1 cellular context compared by ENCODE assay signal in the genomic region with DNA sequence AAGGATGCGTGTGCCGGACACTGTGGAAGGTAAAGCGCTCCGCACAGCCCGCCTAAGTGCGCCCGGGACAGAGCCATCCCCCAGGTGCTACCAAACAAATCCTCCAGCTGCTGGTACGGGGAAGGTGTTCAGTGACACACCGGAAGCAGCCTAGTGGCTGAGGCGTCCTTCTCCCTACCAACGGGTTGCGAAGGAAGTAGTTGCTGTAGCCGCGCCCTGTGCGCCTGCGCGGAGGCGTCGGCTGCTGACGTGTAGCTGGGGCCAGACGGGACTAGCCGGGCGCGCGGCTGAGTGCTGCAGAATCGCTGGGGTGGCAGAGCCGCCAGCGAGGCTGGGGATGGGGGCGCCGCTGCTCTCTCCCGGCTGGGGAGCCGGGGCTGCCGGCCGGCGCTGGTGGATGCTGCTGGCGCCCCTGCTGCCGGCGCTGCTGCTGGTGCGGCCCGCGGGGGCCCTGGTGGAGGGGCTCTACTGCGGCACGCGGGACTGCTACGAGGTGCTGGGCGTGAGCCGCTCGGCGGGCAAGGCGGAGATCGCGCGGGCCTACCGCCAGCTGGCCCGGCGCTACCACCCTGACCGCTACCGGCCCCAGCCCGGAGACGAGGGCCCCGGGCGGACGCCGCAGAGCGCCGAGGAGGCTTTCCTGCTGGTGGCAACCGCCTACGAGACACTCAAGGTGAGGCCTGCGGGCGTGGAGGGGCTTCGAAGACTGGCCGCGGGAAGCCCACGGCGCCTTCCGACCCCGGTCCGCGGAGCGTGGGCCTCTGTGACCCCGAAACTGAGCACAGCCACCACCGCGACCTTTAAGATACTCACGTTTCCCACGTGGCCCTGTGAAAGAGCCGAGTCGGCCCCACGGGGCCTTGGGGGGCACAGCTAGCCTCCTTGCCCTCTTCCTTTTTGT.
TF ChIP-seq lines count a peak whose summit lies in the region.

DNAJC25 (plus strand) TSS at position 264 of the 901 bp plus-strand sequence; CDS start at position 338, 74 bp downstream.

TF ChIP-seq in HepG2, 621 proteins besides CTCF, POLR2A, EP300 and RAD21 (continued from another document and continues in another):
- no peak; the same call in 1 of the 2 replicates for TF ChIP-seq ZBTB4 (CRISPR knock-in tag; IDR thresholded peaks at IDR 0.05; ENCODE audit: borderline replicate concordance)
- TF ChIP-seq HHEX (CRISPR knock-in tag; IDR thresholded peaks at IDR 0.05) = peak; percentile 57
- TF ChIP-seq NKX3-1 (CRISPR knock-in tag; IDR thresholded peaks at IDR 0.05) = peak; percentile 86
- peak; percentile 93 for TF ChIP-seq DR1 (CRISPR knock-in tag; IDR thresholded peaks at IDR 0.05)
- TF ChIP-seq ZNF264 (CRISPR knock-in tag; IDR thresholded peaks at IDR 0.05) = peak; percentile 80
- TF ChIP-seq, protein P1, sequence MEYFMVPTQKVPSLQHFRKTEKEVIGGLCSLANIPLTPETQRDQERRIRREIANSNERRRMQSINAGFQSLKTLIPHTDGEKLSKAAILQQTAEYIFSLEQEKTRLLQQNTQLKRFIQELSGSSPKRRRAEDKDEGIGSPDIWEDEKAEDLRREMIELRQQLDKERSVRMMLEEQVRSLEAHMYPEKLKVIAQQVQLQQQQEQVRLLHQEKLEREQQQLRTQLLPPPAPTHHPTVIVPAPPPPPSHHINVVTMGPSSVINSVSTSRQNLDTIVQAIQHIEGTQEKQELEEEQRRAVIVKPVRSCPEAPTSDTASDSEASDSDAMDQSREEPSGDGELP (IDR thresholded peaks at IDR 0.05; ENCODE audit: borderline replicate concordance, low read depth) = peak; percentile 93
- TF ChIP-seq MYC (CRISPR knock-in tag; IDR thresholded peaks at IDR 0.05; ENCODE audit: borderline replicate concordance) = peak; percentile 76
- TF ChIP-seq GATA4 (IDR thresholded peaks at IDR 0.05; ENCODE audit: borderline replicate concordance, low read depth) = peak; percentile 92
- peak; percentile 91 for TF ChIP-seq ZNF350 (CRISPR knock-in tag; IDR thresholded peaks at IDR 0.05; ENCODE audit: borderline replicate concordance, low read depth)
- no peak for TF ChIP-seq ZNF326 (CRISPR knock-in tag; IDR thresholded peaks at IDR 0.05; ENCODE audit: borderline replicate concordance)
- TF ChIP-seq ZFAT (CRISPR knock-in tag; conservative IDR thresholded peaks at IDR 0.05) = 0 out of 2 replicates have a peak, but pooled peaks have one; percentile 22
- peak; percentile 73 for TF ChIP-seq THRA (CRISPR knock-in tag; IDR thresholded peaks at IDR 0.05; ENCODE audit: borderline replicate concordance)
- TF ChIP-seq ZNF225 (CRISPR knock-in tag; IDR thresholded peaks at IDR 0.05) = no peak; the same call in 1 of the 2 replicates
- no peak; the same call in 1 of the 2 replicates for TF ChIP-seq ZNF142 (CRISPR knock-in tag; IDR thresholded peaks at IDR 0.05)
- TF ChIP-seq, protein P2, sequence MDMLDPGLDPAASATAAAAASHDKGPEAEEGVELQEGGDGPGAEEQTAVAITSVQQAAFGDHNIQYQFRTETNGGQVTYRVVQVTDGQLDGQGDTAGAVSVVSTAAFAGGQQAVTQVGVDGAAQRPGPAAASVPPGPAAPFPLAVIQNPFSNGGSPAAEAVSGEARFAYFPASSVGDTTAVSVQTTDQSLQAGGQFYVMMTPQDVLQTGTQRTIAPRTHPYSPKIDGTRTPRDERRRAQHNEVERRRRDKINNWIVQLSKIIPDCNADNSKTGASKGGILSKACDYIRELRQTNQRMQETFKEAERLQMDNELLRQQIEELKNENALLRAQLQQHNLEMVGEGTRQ (IDR thresholded peaks at IDR 0.05; ENCODE audit: low read depth, low read length) = no peak
- TF ChIP-seq, protein P2 (CRISPR knock-in tag; IDR thresholded peaks at IDR 0.05; ENCODE audit: borderline replicate concordance) = no peak; the same call in 1 of the 2 replicates
- peak; percentile 83; the same call in 1 of the 2 replicates for TF ChIP-seq ZNF691 (CRISPR knock-in tag; IDR thresholded peaks at IDR 0.05; ENCODE audit: borderline replicate concordance, low read depth)
- TF ChIP-seq WIZ (CRISPR knock-in tag; IDR thresholded peaks at IDR 0.05) = no peak
- no peak for TF ChIP-seq FOXK2 (IDR thresholded peaks at IDR 0.05)
- TF ChIP-seq, protein P3, sequence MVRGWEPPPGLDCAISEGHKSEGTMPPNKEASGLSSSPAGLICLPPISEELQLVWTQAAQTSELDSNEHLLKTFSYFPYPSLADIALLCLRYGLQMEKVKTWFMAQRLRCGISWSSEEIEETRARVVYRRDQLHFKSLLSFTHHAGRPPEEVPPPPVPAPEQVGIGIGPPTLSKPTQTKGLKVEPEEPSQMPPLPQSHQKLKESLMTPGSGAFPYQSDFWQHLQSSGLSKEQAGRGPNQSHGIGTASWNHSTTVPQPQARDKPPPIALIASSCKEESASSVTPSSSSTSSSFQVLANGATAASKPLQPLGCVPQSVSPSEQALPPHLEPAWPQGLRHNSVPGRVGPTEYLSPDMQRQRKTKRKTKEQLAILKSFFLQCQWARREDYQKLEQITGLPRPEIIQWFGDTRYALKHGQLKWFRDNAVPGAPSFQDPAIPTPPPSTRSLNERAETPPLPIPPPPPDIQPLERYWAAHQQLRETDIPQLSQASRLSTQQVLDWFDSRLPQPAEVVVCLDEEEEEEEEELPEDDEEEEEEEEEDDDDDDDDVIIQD (CRISPR knock-in tag; IDR thresholded peaks at IDR 0.05; ENCODE audit: low read depth) = peak; percentile 47; the same call in 1 of the 2 replicates
- peak; percentile 91 for TF ChIP-seq ARNT2 (CRISPR knock-in tag; IDR thresholded peaks at IDR 0.05; ENCODE audit: low read depth)
- 0 out of 2 replicates have a peak, but pooled peaks have one; percentile 64 for TF ChIP-seq ZBTB33 (CRISPR knock-in tag; IDR thresholded peaks at IDR 0.05)
- TF ChIP-seq HMG20B (CRISPR knock-in tag; conservative IDR thresholded peaks at IDR 0.05) = 0 out of 2 replicates have a peak, but pooled peaks have one; percentile 45
- TF ChIP-seq, protein P4, sequence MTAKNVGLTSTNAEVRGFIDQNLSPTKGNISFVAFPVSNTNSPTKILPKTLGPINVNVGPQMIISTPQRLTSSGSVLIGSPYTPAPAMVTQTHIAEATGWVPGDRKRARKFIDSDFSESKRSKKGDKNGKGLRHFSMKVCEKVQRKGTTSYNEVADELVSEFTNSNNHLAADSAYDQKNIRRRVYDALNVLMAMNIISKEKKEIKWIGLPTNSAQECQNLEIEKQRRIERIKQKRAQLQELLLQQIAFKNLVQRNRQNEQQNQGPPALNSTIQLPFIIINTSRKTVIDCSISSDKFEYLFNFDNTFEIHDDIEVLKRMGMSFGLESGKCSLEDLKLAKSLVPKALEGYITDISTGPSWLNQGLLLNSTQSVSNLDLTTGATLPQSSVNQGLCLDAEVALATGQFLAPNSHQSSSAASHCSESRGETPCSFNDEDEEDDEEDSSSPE (CRISPR knock-in tag; IDR thresholded peaks at IDR 0.05) = peak; percentile 71
- peak; percentile 73 for TF ChIP-seq ZNF160 (CRISPR knock-in tag; IDR thresholded peaks at IDR 0.05)
- no peak for TF ChIP-seq TCF7L2 (IDR thresholded peaks at IDR 0.05; ENCODE audit: low read depth, low read length)
- TF ChIP-seq PREB (CRISPR knock-in tag; IDR thresholded peaks at IDR 0.05) = no peak
- no peak for TF ChIP-seq SMC3 (IDR thresholded peaks at IDR 0.05; ENCODE audit: low read length)
- TF ChIP-seq HDAC2 (CRISPR knock-in tag; IDR thresholded peaks at IDR 0.05) = peak; percentile 93
